20 cellular contexts compared by ENCODE assay signal in the genomic region with DNA sequence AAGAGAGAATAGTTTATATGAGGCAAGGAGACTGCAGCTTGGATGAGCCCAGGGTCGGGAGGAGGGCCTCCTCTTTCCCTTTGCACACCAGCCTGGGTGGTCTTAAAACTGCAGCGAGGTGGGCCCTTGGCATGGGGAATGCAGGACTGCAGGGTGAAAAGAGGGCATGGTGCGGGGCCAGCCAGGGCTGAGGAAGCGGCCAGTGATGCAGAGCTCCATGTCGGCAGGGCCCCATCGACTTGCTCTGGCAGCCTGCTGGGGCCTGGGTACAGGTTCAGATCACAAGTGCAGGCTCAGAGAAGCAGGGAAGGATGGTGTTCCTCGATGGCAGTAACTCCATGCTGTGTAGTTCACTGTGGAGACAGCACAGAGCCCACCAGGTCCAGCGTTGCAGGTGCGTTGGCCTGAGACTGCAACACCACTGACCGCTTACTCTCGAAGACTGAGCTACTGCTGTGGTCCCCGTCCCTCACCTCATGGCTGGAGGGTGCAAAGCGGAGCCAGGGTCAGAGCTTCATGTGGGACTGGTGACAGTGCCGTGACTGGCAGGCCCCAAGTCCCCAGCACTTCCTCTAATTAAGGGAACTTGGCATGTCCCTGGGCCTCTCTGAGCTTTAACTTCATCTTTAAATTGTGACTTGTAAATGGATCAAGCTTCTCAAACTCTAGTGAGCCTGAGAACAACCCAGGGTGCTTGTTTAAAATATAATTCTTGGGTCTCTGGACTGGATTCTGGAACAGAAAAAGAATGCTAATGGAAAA.
DNase-seq lines count a peak whose midpoint lies in the region; ATAC-seq and TF ChIP-seq lines count a peak whose summit lies in the region.
"Had no signal": no experiment of that assay in that cellular context is flagged by ENCODE, and none has a peak within 500 bp of the region (broad histone marks: within the 10 kb centered on the region; RNA-seq: fewer than 3 reads in every experiment).

No MANE protein-coding gene starts in this region.

- no peak for TF ChIP-seq CTCF in natural killer cell (IDR thresholded peaks at IDR 0.05)
- TF ChIP-seq CTCF in prostate gland (IDR thresholded peaks at IDR 0.05) = no peak

- H3K4me1 ChIP-seq in prostate gland (replicated peaks) = peaks cover 9% of the 10 kb centered on the region
- no peaks in the 10 kb centered on the region for H3K4me1 ChIP-seq in naive thymus-derived CD4-positive, alpha-beta T cell (ENCODE audit: control insufficient read depth in 2 of 2, insufficient read depth in 2 of 2, low read length in 2 of 2)
- H3K4me1 ChIP-seq: foreskin keratinocyte had no signal

- peak; percentile 20 to 44 for ATAC-seq in natural killer cell treated with Interleukin-12 subunit alpha and Interleukin-12 subunit beta and Interleukin-15 and Interleukin-18, amount 100 ng/mL, for 72 hours
- ATAC-seq in natural killer cell = no peak
- ATAC-seq in naive thymus-derived CD4-positive, alpha-beta T cell = no peak
- ATAC-seq: activated CD4-positive, CD25-positive, alpha-beta regulatory T cell treated with anti-CD3 and anti-CD28 coated beads, Interleukin-2, amount 50 U/mL, for 24 hours; foreskin keratinocyte had no signal

- no peak overlapping the region for H3K27ac ChIP-seq in prostate gland
- no peak overlapping the region for H3K27ac ChIP-seq in naive thymus-derived CD4-positive, alpha-beta T cell (ENCODE audit: low read depth, low read length)
- H3K27ac ChIP-seq: foreskin keratinocyte, uterus had no signal

- no peak for DNase-seq in natural killer cell treated with Interleukin-12 subunit alpha and Interleukin-12 subunit beta and Interleukin-15 and Interleukin-18, amount 100 ng/mL, for 72 hours (ENCODE audit: low spot score)
- DNase-seq in natural killer cell = no peak
- DNase-seq in ecto neural progenitor cell (ENCODE audit: low spot score) = peak; percentile 35
- DNase-seq in prostate gland (ENCODE audit: low spot score) = peak; percentile 1
- DNase-seq in KBM-7 = no peak
- no peak for DNase-seq in NCI-H446 treated with DMSO at 0.1 percent for 48 hours (lab: John Stamatoyannopoulos, UW)
- DNase-seq in naive thymus-derived CD4-positive, alpha-beta T cell = no peak
- DNase-seq: CD4-positive, CD25-positive, alpha-beta regulatory T cell; effector CD4-positive, alpha-beta T cell; foreskin keratinocyte; HCEC 1CT; hypothalamus; KG1; NCI-H1694 treated with DMSO at 0.1 percent for 48 hours; occipital lobe; T1000; uterus had no signal

- H3K27me3 ChIP-seq in prostate gland (replicated peaks; ENCODE audit: insufficient read depth) = no peaks in the 10 kb centered on the region
- H3K27me3 ChIP-seq in naive thymus-derived CD4-positive, alpha-beta T cell (ENCODE audit: control insufficient read depth in 2 of 2, insufficient read depth in 2 of 2, low read length in 2 of 2) = no peaks in the 10 kb centered on the region
- H3K27me3 ChIP-seq: foreskin keratinocyte, uterus had no signal

- CTCF ChIA-PET in naive thymus-derived CD4-positive, alpha-beta T cell (lab: Charles Lee) = no interaction called here

- no peak overlapping the region for H3K4me3 ChIP-seq in prostate gland
- no peak overlapping the region for H3K4me3 ChIP-seq in naive thymus-derived CD4-positive, alpha-beta T cell (ENCODE audit: low read length)
- H3K4me3 ChIP-seq: lung, uterus had no signal

- in situ Hi-C loops in KBM-7 (cut with MboI; ENCODE audit: low pct_unique_long_range_greater_than_20kb, low sequenced_read_pairs) = no loop called here

- no peaks in the 10 kb centered on the region for H3K36me3 ChIP-seq in prostate gland
- no peaks in the 10 kb centered on the region for H3K36me3 ChIP-seq in naive thymus-derived CD4-positive, alpha-beta T cell (ENCODE audit: control insufficient read depth in 2 of 3, insufficient read depth in 3 of 3, low read length in 3 of 3)
- H3K36me3 ChIP-seq: uterus had no signal

- H3K9me3 ChIP-seq in prostate gland = no peaks in the 10 kb centered on the region
- H3K9me3 ChIP-seq in naive thymus-derived CD4-positive, alpha-beta T cell (ENCODE audit: control insufficient read depth in 2 of 3, low read length in 3 of 3) = no peaks in the 10 kb centered on the region
- H3K9me3 ChIP-seq: uterus had no signal

- no peak for TF ChIP-seq POLR2A in prostate gland (IDR thresholded peaks at IDR 0.05)

- H3K36me3 Mint-ChIP-seq in natural killer cell treated with Interleukin-12 subunit alpha and Interleukin-12 subunit beta and Interleukin-15 and Interleukin-18, amount 100 ng/mL, for 72 hours = no peaks in the 10 kb centered on the region
- no peaks in the 10 kb centered on the region for H3K36me3 Mint-ChIP-seq in natural killer cell
- H3K36me3 Mint-ChIP-seq in naive thymus-derived CD4-positive, alpha-beta T cell = no peaks in the 10 kb centered on the region
- H3K36me3 Mint-ChIP-seq: CD4-positive, CD25-positive, alpha-beta regulatory T cell had no signal

- no peak overlapping the region for H3K4me3 Mint-ChIP-seq in natural killer cell treated with Interleukin-12 subunit alpha and Interleukin-12 subunit beta and Interleukin-15 and Interleukin-18, amount 100 ng/mL, for 72 hours
- H3K4me3 Mint-ChIP-seq in natural killer cell = no peak overlapping the region
- no peak overlapping the region for H3K4me3 Mint-ChIP-seq in naive thymus-derived CD4-positive, alpha-beta T cell
- H3K4me3 Mint-ChIP-seq: activated T-helper 1 cell treated with anti-CD3 and anti-CD28 coated beads, Interleukin-12 subunit alpha, Interleukin-12 subunit beta, Interleukin-2, Interleukin-4 antibody, amounts not matched to agents 30 ng/mL and 10 ng/mL and 1 ng/mL, durations not matched to agents 14 hours and 24 hours and 36 hours; CD4-positive, CD25-positive, alpha-beta regulatory T cell had no signal

- POLR2A ChIA-PET in naive thymus-derived CD4-positive, alpha-beta T cell (lab: Charles Lee) = no interaction called here

- peaks cover 14 to 16% of the 10 kb centered on the region in 2 donors for H3K27me3 Mint-ChIP-seq in natural killer cell treated with Interleukin-12 subunit alpha and Interleukin-12 subunit beta and Interleukin-15 and Interleukin-18, amount 100 ng/mL, for 72 hours
- peaks cover 5 to 12% of the 10 kb centered on the region in 2 donors for H3K27me3 Mint-ChIP-seq in natural killer cell (ENCODE audit: low read depth in 2 of 2)
- H3K27me3 Mint-ChIP-seq in naive thymus-derived CD4-positive, alpha-beta T cell = peaks cover 4 to 32% (median 7%) of the 10 kb centered on the region in 5 donors

- intact Hi-C loops in natural killer cell (cut with micrococcal nuclease) = no loop called here
- intact Hi-C loops in prostate gland (cut with DNase I) = no loop called here
- intact Hi-C loops in naive thymus-derived CD4-positive, alpha-beta T cell (cut with micrococcal nuclease) = no loop called here

- H3K27ac Mint-ChIP-seq in natural killer cell treated with Interleukin-12 subunit alpha and Interleukin-12 subunit beta and Interleukin-15 and Interleukin-18, amount 100 ng/mL, for 72 hours = no peak overlapping the region
- no peak overlapping the region for H3K27ac Mint-ChIP-seq in natural killer cell
- no peak overlapping the region for H3K27ac Mint-ChIP-seq in naive thymus-derived CD4-positive, alpha-beta T cell
- H3K27ac Mint-ChIP-seq: activated T-helper 1 cell treated with anti-CD3 and anti-CD28 coated beads, Interleukin-12 subunit alpha, Interleukin-12 subunit beta, Interleukin-2, Interleukin-4 antibody, amounts not matched to agents 30 ng/mL and 10 ng/mL and 1 ng/mL, durations not matched to agents 14 hours and 24 hours and 36 hours; CD4-positive, CD25-positive, alpha-beta regulatory T cell had no signal

- H3K9me3 Mint-ChIP-seq in natural killer cell treated with Interleukin-12 subunit alpha and Interleukin-12 subunit beta and Interleukin-15 and Interleukin-18, amount 100 ng/mL, for 72 hours = no peaks in the 10 kb centered on the region
- no peaks in the 10 kb centered on the region for H3K9me3 Mint-ChIP-seq in natural killer cell
- peaks cover 0 to 3% (median 0%) of the 10 kb centered on the region in 11 donors for H3K9me3 Mint-ChIP-seq in naive thymus-derived CD4-positive, alpha-beta T cell
- H3K9me3 Mint-ChIP-seq: activated T-helper 1 cell treated with anti-CD3 and anti-CD28 coated beads, Interleukin-12 subunit alpha, Interleukin-12 subunit beta, Interleukin-2, Interleukin-4 antibody, amounts not matched to agents 30 ng/mL and 10 ng/mL and 1 ng/mL, durations not matched to agents 14 hours and 24 hours and 36 hours; CD4-positive, CD25-positive, alpha-beta regulatory T cell had no signal

- 92% methylated on average over 14 of the region's 14 CpGs for WGBS in prostate gland

- H3K4me1 Mint-ChIP-seq in natural killer cell treated with Interleukin-12 subunit alpha and Interleukin-12 subunit beta and Interleukin-15 and Interleukin-18, amount 100 ng/mL, for 72 hours (ENCODE audit: low read depth in 2 of 2) = no peaks in the 10 kb centered on the region
- H3K4me1 Mint-ChIP-seq in natural killer cell = no peaks in the 10 kb centered on the region
- H3K4me1 Mint-ChIP-seq in naive thymus-derived CD4-positive, alpha-beta T cell = no peaks in the 10 kb centered on the region
- H3K4me1 Mint-ChIP-seq: CD4-positive, CD25-positive, alpha-beta regulatory T cell had no signal

Comparison
In these comparisons a context has a peak if more than half of its experiments do, and no peak if none do; other contexts are left out.
1. ATAC-seq: peak in natural killer cell treated with Interleukin-12 subunit alpha and Interleukin-12 subunit beta and Interleukin-15 and Interleukin-18, amount 100 ng/mL, for 72 hours (2 of 2); none in natural killer cell (0 of 3) and naive thymus-derived CD4-positive, alpha-beta T cell (single experiment).
2. DNase-seq: peak in ecto neural progenitor cell (single experiment) and prostate gland (single experiment); none in natural killer cell treated with Interleukin-12 subunit alpha and Interleukin-12 subunit beta and Interleukin-15 and Interleukin-18, amount 100 ng/mL, for 72 hours (single experiment), natural killer cell (single experiment), KBM-7 (single experiment), NCI-H446 treated with DMSO at 0.1 percent for 48 hours (single experiment) and naive thymus-derived CD4-positive, alpha-beta T cell (0 of 9).